8 cellular contexts compared by ENCODE assay signal in genomic region chr5:177478711-177479646, GRCh38. TPM values are rescaled to one million over a fixed set of nuclear protein-coding genes. Genes with fewer than 3 reads are reported as not detected.
A peak's percentile ranks its signal among the peaks of the same experiment; 100 is the strongest.
DNase-seq lines count a peak whose midpoint lies in the region; ATAC-seq and TF ChIP-seq lines count a peak whose summit lies in the region.

No MANE protein-coding gene starts in this region.

- H3K27ac Mint-ChIP-seq in activated CD4-positive, alpha-beta memory T cell treated with anti-CD3 and anti-CD28 coated beads, Interleukin-2, amount 10 ng/mL, durations not matched to agents 7 days and 5 days: peak overlapping the region; percentile 82
- H3K27ac Mint-ChIP-seq in glutamatergic neuron (ENCODE audit: unreplicated experiment): peak overlapping the region; percentile 75

- peak; percentile 48 for DNase-seq in stimulated activated CD4-positive, alpha-beta T cell treated with anti-CD3 and anti-CD28 coated beads, Interleukin-15, amount 100 ng/mL, for 24 hours
- DNase-seq in stimulated activated CD4-positive, alpha-beta T cell treated with anti-CD3 and anti-CD28 coated beads, Interleukin-4, amount 100 ng/mL, for 1 hour: no peak
- DNase-seq in activated CD4-positive, alpha-beta memory T cell treated with anti-CD3 and anti-CD28 coated beads, Interleukin-2, amount 10 ng/mL, durations not matched to agents 7 days and 5 days: peak; percentile 39
- DNase-seq in glutamatergic neuron: no peak
- peak; percentile 86 to 94 for DNase-seq in psoas muscle
- no peak for DNase-seq in NCI-H345 (lab: John Stamatoyannopoulos, UW)

- H3K36me3 ChIP-seq in psoas muscle (ENCODE audit: insufficient read depth in 1 of 2, low read depth in 1 of 2): peaks cover 0 to 17% of the 10 kb centered on the region in 2 donors

- CTCF ChIA-PET in activated CD4-positive, alpha-beta memory T cell treated with anti-CD3 and anti-CD28 coated beads, Interleukin-2, amount 10 ng/mL, durations not matched to agents 7 days and 5 days (lab: Charles Lee): interaction anchor here (0.9 to 2.5 kb wide), 6 partner anchors 14 to 169 kb away, joined by 3 to 9 read pairs (median 4); no protein-coding TSS in a partner anchor

- H3K9me3 ChIP-seq in psoas muscle: no peaks in the 10 kb centered on the region

- intact Hi-C loops in psoas muscle (cut with DNase I): no loop called here

- H3K9me3 Mint-ChIP-seq in activated CD4-positive, alpha-beta memory T cell treated with anti-CD3 and anti-CD28 coated beads, Interleukin-2, amount 10 ng/mL, durations not matched to agents 7 days and 5 days: no peaks in the 10 kb centered on the region
- peaks cover 27% of the 10 kb centered on the region for H3K9me3 Mint-ChIP-seq in glutamatergic neuron (ENCODE audit: unreplicated experiment)

- ATAC-seq in psoas muscle (peak; percentile 56 to 84 (median 70)), HG03108 (IDR thresholded peaks at IDR 0.05; ENCODE audit: unreplicated experiment) (no peak), HG02623 (IDR thresholded peaks at IDR 0.05; ENCODE audit: unreplicated experiment) (no peak)

- H3K27ac ChIP-seq in psoas muscle: peak overlapping the region; percentile 80

- H3K27me3 ChIP-seq in psoas muscle (ENCODE audit: insufficient read depth in 3 of 3, low read length in 2 of 3): no peaks in the 10 kb centered on the region

- H3K36me3 Mint-ChIP-seq in activated CD4-positive, alpha-beta memory T cell treated with anti-CD3 and anti-CD28 coated beads, Interleukin-2, amount 10 ng/mL, durations not matched to agents 7 days and 5 days (ENCODE audit: low read depth): peaks cover 6% of the 10 kb centered on the region
- H3K36me3 Mint-ChIP-seq in glutamatergic neuron (ENCODE audit: unreplicated experiment): no peaks in the 10 kb centered on the region

- no peak overlapping the region for H3K4me3 ChIP-seq in psoas muscle

- WGBS in psoas muscle, 3 donors: 14 to 21% (median 16%) methylated on average over 18 of the region's 18 CpGs

- H3K4me1 ChIP-seq in psoas muscle: peaks cover 26% of the 10 kb centered on the region

- H3K27me3 Mint-ChIP-seq in activated CD4-positive, alpha-beta memory T cell treated with anti-CD3 and anti-CD28 coated beads, Interleukin-2, amount 10 ng/mL, durations not matched to agents 7 days and 5 days: peaks cover 17% of the 10 kb centered on the region
- peaks cover 29% of the 10 kb centered on the region for H3K27me3 Mint-ChIP-seq in glutamatergic neuron (ENCODE audit: unreplicated experiment)

- POLR2A ChIA-PET in activated CD4-positive, alpha-beta memory T cell treated with anti-CD3 and anti-CD28 coated beads, Interleukin-2, amount 10 ng/mL, durations not matched to agents 7 days and 5 days (lab: Charles Lee): interaction anchor here (1.4 kb wide), 1 partner anchor 18 kb away, joined by 5 read pairs; the partner anchor contains the start of gene PDLIM7

- H3K4me1 Mint-ChIP-seq in activated CD4-positive, alpha-beta memory T cell treated with anti-CD3 and anti-CD28 coated beads, Interleukin-2, amount 10 ng/mL, durations not matched to agents 7 days and 5 days: peaks cover 34% of the 10 kb centered on the region
- H3K4me1 Mint-ChIP-seq in glutamatergic neuron (ENCODE audit: low read depth, unreplicated experiment): peaks cover 45% of the 10 kb centered on the region

- no peak overlapping the region for H3K4me3 Mint-ChIP-seq in activated CD4-positive, alpha-beta memory T cell treated with anti-CD3 and anti-CD28 coated beads, Interleukin-2, amount 10 ng/mL, durations not matched to agents 7 days and 5 days
- peak overlapping the region; percentile 63 for H3K4me3 Mint-ChIP-seq in glutamatergic neuron (ENCODE audit: unreplicated experiment)

- no peak for TF ChIP-seq CTCF in glutamatergic neuron (IDR thresholded peaks at IDR 0.05; ENCODE audit: partially characterized antibody, unreplicated experiment)
- TF ChIP-seq CTCF in psoas muscle (IDR thresholded peaks at IDR 0.05): no peak

RNA-seq across cellular contexts. Expression of gene DBN1, which starts 5.5 kb away (rescaled TPM):
- total RNA-seq in activated CD4-positive, alpha-beta memory T cell treated with anti-CD3 and anti-CD28 coated beads, Interleukin-2, amount 10 ng/mL, durations not matched to agents 7 days and 5 days: 1 to 10 TPM; 4.9 to 5.0 TPM
- 1,261 TPM for total RNA-seq in glutamatergic neuron (ENCODE audit: unreplicated experiment)
- 10 to 100 TPM; 17.7 to 28.4 (median 24.3) TPM for total RNA-seq in psoas muscle
- polyA plus RNA-seq in psoas muscle: 10 to 100 TPM in 2 of 3 donors, 1 to 10 TPM in 1; 8.1 to 20.8 (median 20.1) TPM

RNA-seq across cellular contexts. Expression of gene PDLIM7, which starts 18.4 kb away (rescaled TPM):
- 10 to 100 TPM; 55.1 to 56.6 TPM for total RNA-seq in activated CD4-positive, alpha-beta memory T cell treated with anti-CD3 and anti-CD28 coated beads, Interleukin-2, amount 10 ng/mL, durations not matched to agents 7 days and 5 days
- total RNA-seq in glutamatergic neuron (ENCODE audit: unreplicated experiment): 430 TPM
- 100 to 1,000 TPM; 134 to 221 (median 161) TPM for total RNA-seq in psoas muscle
- polyA plus RNA-seq in psoas muscle: 100 to 1,000 TPM; 174 to 254 (median 221) TPM

RNA-seq across cellular contexts. Expression of gene DOK3, which starts 30.6 kb away (rescaled TPM):
- total RNA-seq in activated CD4-positive, alpha-beta memory T cell treated with anti-CD3 and anti-CD28 coated beads, Interleukin-2, amount 10 ng/mL, durations not matched to agents 7 days and 5 days: 1 to 10 TPM; 2.4 TPM
- 29.2 TPM for total RNA-seq in glutamatergic neuron (ENCODE audit: unreplicated experiment)
- total RNA-seq in psoas muscle: 1 to 10 TPM; 2.4 to 5.4 (median 3.1) TPM
- polyA plus RNA-seq in psoas muscle: 1 to 10 TPM in 2 of 3 donors, under 1 TPM in 1; 0.44 to 5.0 (median 3.8) TPM

RNA-seq across cellular contexts. Expression of gene PRR7, which starts 32.4 kb away (rescaled TPM):
- 1 to 10 TPM; 4.9 to 5.8 TPM for total RNA-seq in activated CD4-positive, alpha-beta memory T cell treated with anti-CD3 and anti-CD28 coated beads, Interleukin-2, amount 10 ng/mL, durations not matched to agents 7 days and 5 days
- total RNA-seq in glutamatergic neuron (ENCODE audit: unreplicated experiment): 4.1 TPM
- total RNA-seq in psoas muscle: 1 to 10 TPM in 3 of 4 donors, under 1 TPM in 1; 0.88 to 2.6 (median 1.8) TPM
- 1 to 10 TPM in 1 of 3 donors, under 1 TPM in 2; 0.39 to 3.8 (median 0.48) TPM for polyA plus RNA-seq in psoas muscle

RNA-seq across cellular contexts. Expression of gene DDX41, which starts 37.8 kb away (rescaled TPM):
- 100 to 1,000 TPM; 105 to 107 TPM for total RNA-seq in activated CD4-positive, alpha-beta memory T cell treated with anti-CD3 and anti-CD28 coated beads, Interleukin-2, amount 10 ng/mL, durations not matched to agents 7 days and 5 days
- total RNA-seq in glutamatergic neuron (ENCODE audit: unreplicated experiment) (125 TPM), psoas muscle (10 to 100 TPM; 37.2 to 41.0 (median 40.2) TPM)
- 10 to 100 TPM; 45.6 to 71.6 (median 57.3) TPM for polyA plus RNA-seq in psoas muscle

Comparison
In these comparisons a context has a peak if more than half of its experiments do, and no peak if none do; other contexts are left out.
1. DNase-seq: peak in stimulated activated CD4-positive, alpha-beta T cell treated with anti-CD3 and anti-CD28 coated beads, Interleukin-15, amount 100 ng/mL, for 24 hours (single experiment), activated CD4-positive, alpha-beta memory T cell treated with anti-CD3 and anti-CD28 coated beads, Interleukin-2, amount 10 ng/mL, durations not matched to agents 7 days and 5 days (single experiment) and psoas muscle (2 of 2); none in stimulated activated CD4-positive, alpha-beta T cell treated with anti-CD3 and anti-CD28 coated beads, Interleukin-4, amount 100 ng/mL, for 1 hour (single experiment), glutamatergic neuron (single experiment) and NCI-H345 (single experiment).
2. ATAC-seq: peak in psoas muscle (4 of 4); none in HG03108 (single experiment) and HG02623 (single experiment).
3. RNA of gene DBN1, which starts 5.5 kb away (total RNA-seq): 1,261 TPM in glutamatergic neuron (single experiment); 17.7 to 28.4 TPM in psoas muscle and 4.9 to 5.0 TPM in activated CD4-positive, alpha-beta memory T cell treated with anti-CD3 and anti-CD28 coated beads, Interleukin-2, amount 10 ng/mL, durations not matched to agents 7 days and 5 days; every median in the first group is over 10 times any median in the second.